25 cellular contexts compared by ENCODE assay signal in the genomic region with DNA sequence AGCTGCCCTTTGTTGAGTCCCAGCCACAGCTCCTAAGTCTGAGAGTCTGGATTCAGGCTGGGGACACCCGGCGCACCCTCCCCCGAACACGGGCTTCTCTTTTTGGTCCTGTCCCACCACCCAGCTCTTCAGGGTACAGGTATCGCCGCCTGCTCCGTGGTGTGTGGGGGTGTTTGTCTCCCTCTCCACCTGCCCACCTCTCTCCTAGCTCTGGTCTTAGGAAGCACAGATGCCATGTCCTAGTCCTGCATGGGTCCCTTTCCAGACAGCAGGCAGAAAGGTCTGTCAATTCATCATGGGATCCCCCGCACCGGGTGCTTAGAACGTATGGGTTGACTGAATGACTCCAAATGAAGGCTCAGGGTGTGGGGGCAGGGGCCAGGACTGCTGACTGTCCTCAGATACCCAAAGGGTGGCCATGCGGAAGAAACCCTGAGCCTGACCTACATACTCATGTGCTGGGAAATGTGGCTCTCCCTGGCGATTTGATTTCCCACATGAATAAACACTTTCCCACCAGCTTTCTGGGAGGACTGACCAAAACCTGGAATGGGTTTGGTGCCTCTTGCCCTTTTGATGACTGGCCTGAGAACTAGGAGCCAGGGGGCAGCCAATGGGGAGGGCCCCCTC.
"Had no signal": no experiment of that assay in that cellular context is flagged by ENCODE, and none has a peak within 500 bp of the region (broad histone marks: within the 10 kb centered on the region; RNA-seq: fewer than 3 reads in every experiment).

No MANE protein-coding gene starts in this region.

- H3K36me3 ChIP-seq: colonic mucosa, gastrocnemius medialis, right lobe of liver, stomach, tibial artery had no signal

- ATAC-seq: activated naive CD4-positive, alpha-beta T cell treated with anti-CD3 and anti-CD28 coated beads, Interleukin-2, amount 50 U/mL, for 72 hours; activated T-cell treated with anti-CD3 and anti-CD28 coated beads, Interleukin-2, amount 50 U/mL, for 72 hours; gastrocnemius medialis; right lobe of liver; stimulated activated memory B cell treated with anti-CD40 and anti-IgM and Interleukin-4, amounts not matched to agents 10 μg/mL and 1 μg/mL and 100 μg/mL, for 72 hours had no signal

- H3K9me3 ChIP-seq: colonic mucosa, gastrocnemius medialis, right lobe of liver, stomach, tibial artery had no signal

- H3K4me3 ChIP-seq: colonic mucosa, gastrocnemius medialis, right lobe of liver, skin epidermis, stomach, tibial artery had no signal

- DNase-seq: activated CD4-positive, alpha-beta T cell treated with anti-CD3 and anti-CD28 coated beads for 4 hours; activated CD4-positive, alpha-beta T cell treated with anti-CD3 and anti-CD28 coated beads, Interleukin-2, amount 50 U/mL, for 4 hours; activated naive CD4-positive, alpha-beta T cell; activated T-cell treated with anti-CD3 and anti-CD28 coated beads for 4 hours; activated T-cell treated with anti-CD3 and anti-CD28 coated beads, Interleukin-2, amount 50 U/mL, for 72 hours; colonic mucosa; effector memory CD4-positive, alpha-beta T cell; erythroblast; gastrocnemius medialis; head of caudate nucleus; hippocampal formation; immature natural killer cell; left cardiac atrium; mammary epithelial cell; naive B cell; occipital lobe; right lobe of liver; stimulated activated CD4-positive, alpha-beta T cell treated with anti-CD3 and anti-CD28 coated beads, Interleukin-4, amount 100 ng/mL, for 24 hours; stimulated activated CD8-positive, alpha-beta memory T cell treated with anti-CD3 and anti-CD28 coated beads, Interleukin-4, amount 100 ng/mL, for 48 hours; stomach; tibial artery had no signal

- H3K27me3 ChIP-seq: colonic mucosa, gastrocnemius medialis, right lobe of liver, stomach, tibial artery had no signal

- H3K27ac ChIP-seq: colonic mucosa, gastrocnemius medialis, right lobe of liver, skin epidermis, stomach, tibial artery, VCaP had no signal

- H3K4me1 ChIP-seq: colonic mucosa, gastrocnemius medialis, right lobe of liver, stomach, tibial artery had no signal
